In the genomic region with DNA sequence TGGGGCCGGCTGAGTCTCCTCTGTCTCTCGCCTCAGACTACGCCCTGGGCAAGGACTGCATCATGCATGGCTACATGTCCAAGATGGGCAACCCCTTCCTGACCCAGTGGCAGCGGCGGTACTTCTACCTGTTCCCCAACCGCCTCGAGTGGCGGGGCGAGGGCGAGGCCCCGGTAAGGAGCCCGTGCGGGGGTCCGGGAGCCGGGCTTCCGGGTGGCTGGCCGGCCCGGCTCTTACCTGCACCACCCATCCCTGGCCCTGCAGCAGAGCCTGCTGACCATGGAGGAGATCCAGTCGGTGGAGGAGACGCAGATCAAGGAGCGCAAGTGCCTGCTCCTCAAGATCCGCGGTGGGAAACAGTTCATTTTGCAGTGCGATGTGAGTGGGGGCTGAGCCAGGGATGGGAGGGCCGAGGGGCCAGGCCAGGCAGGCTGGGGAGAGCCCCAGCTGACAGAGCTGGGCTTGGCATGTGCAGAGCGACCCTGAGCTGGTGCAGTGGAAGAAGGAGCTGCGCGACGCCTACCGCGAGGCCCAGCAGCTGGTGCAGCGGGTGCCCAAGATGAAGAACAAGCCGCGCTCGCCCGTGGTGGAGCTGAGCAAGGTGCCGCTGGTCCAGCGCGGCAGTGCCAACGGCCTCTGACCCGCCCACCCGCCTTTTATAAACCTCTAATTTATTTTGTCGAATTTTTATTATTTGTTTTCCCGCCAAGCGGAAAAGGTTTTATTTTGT, we compare ENCODE assay signal across 18 cellular contexts. TPM values are rescaled to one million over a fixed set of nuclear protein-coding genes. Genes with fewer than 3 reads are reported as not detected.
A peak's percentile ranks its signal among the peaks of the same experiment; 100 is the strongest.
DNase-seq lines count a peak whose midpoint lies in the region; ATAC-seq, FAIRE-seq and TF ChIP-seq lines count a peak whose summit lies in the region.
"Had no signal": no experiment of that assay in that cellular context is flagged by ENCODE, and none has a peak within 500 bp of the region (broad histone marks: within the 10 kb centered on the region; RNA-seq: fewer than 3 reads in every experiment).

No MANE protein-coding gene starts in this region.

- POLR2A ChIA-PET in K562 (lab: Yijun Ruan, JAX) = interaction anchor here (0.5 to 0.7 kb wide), 2 partner anchors 113 to 322 kb away, joined by 3 read pairs; no protein-coding TSS in a partner anchor
- POLR2A ChIA-PET in naive thymus-derived CD8-positive, alpha-beta T cell (lab: Charles Lee) = interaction anchor here (35.0 to 49.2 kb wide), 2 partner anchors 7 to 14 kb away, joined by 2293 read pairs; partner anchors contain the start of genes ANKRD13D, GRK2 and SSH3

- H2AFZ ChIP-seq in K562 (ENCODE audit: low read depth, low read length) = no peak overlapping the region
- H2AFZ ChIP-seq: PC-9 had no signal

- ATAC-seq in Right ventricle myocardium superior (ENCODE audit: poor library complexity) (no peak), K562 (no peak), aorta (ENCODE audit: low FRiP score) (no peak), GM18517 (IDR thresholded peaks at IDR 0.05; ENCODE audit: unreplicated experiment) (no peak)
- ATAC-seq in naive thymus-derived CD8-positive, alpha-beta T cell = no peak
- ATAC-seq: activated T-cell treated with anti-CD3 and anti-CD28 coated beads, Interleukin-2, amount 50 U/mL, for 4 hours had no signal

- no peak for TF ChIP-seq CTCF in right atrium auricular region (IDR thresholded peaks at IDR 0.05)
- no peak for TF ChIP-seq CTCF in K562 (IDR thresholded peaks at IDR 0.05 in 2 of 3, conservative IDR thresholded peaks at IDR 0.05 in 1 of 3; ENCODE audit: insufficient read depth in 2 of 3, low read depth in 1 of 3, low read length in 3 of 3)

- H3K4me3 Mint-ChIP-seq in naive thymus-derived CD8-positive, alpha-beta T cell = peak overlapping the region in 4 of 10 donors; percentile 4 to 49 (median 28)
- H3K4me3 Mint-ChIP-seq: activated T-cell treated with anti-CD3 and anti-CD28 coated beads, Interleukin-2, amount 50 U/mL, for 4 hours; neural crest cell had no signal

- in situ Hi-C loops in K562 (cut with MboI) = no loop called here

- TF ChIP-seq POLR2A in K562 (conservative IDR thresholded peaks at IDR 0.05) = no peak

- no peaks in the 10 kb centered on the region for H3K9me1 ChIP-seq in K562 (ENCODE audit: control insufficient read depth, insufficient read depth, low read length)

- H3K36me3 Mint-ChIP-seq in naive thymus-derived CD8-positive, alpha-beta T cell = peaks cover 0 to 56% (median 9%) of the 10 kb centered on the region in 3 donors

- 87% methylated on average over 42 of the region's 45 CpGs for WGBS in K562 (ENCODE audit: insufficient coverage, low coverage, missing lambda C conversion rate)
- 87 to 91% methylated on average over 38 to 45 of the region's 45 CpGs for WGBS in aorta, 2 donors

- H3K27ac ChIP-seq in right atrium auricular region = no peak overlapping the region
- no peak overlapping the region for H3K27ac ChIP-seq in K562 (ENCODE audit: extremely low read depth, low read depth, low read length)
- no peak overlapping the region for H3K27ac ChIP-seq in aorta (ENCODE audit: low read depth in 1 of 2, low read length in 2 of 2)
- H3K27ac ChIP-seq: PC-9 had no signal

- H4K20me1 ChIP-seq in K562 (replicated peaks; ENCODE audit: control insufficient read depth, insufficient read depth, low read length) = no peaks in the 10 kb centered on the region

- H3K27me3 Mint-ChIP-seq in naive thymus-derived CD8-positive, alpha-beta T cell = no peaks in the 10 kb centered on the region

- no peak for FAIRE-seq in K562 (lab: Jason Lieb, UNC)
- FAIRE-seq: astrocyte had no signal

- no peak for TF ChIP-seq EP300 in K562 (IDR thresholded peaks at IDR 0.05; ENCODE audit: low read length)

- H3K4me1 ChIP-seq in right atrium auricular region (peaks cover 0 to 33% of the 10 kb centered on the region in 2 donors), K562 (replicated peaks in 1 of 2; ENCODE audit: control insufficient read depth in 2 of 2, insufficient read depth in 2 of 2, low read length in 2 of 2) (peaks cover 15 to 64% of the 10 kb centered on the region in 2 experiments), aorta (ENCODE audit: control insufficient read depth in 1 of 2, insufficient read depth in 2 of 2, low read length in 2 of 2) (no peaks in the 10 kb centered on the region)

- H3K4me3 ChIP-seq in right atrium auricular region (no peak overlapping the region), K562 (no peak overlapping the region), aorta (ENCODE audit: low read length in 2 of 2) (no peak overlapping the region)
- H3K4me3 ChIP-seq: PC-9 had no signal

- H3K9ac ChIP-seq in K562 (ENCODE audit: insufficient read depth in 1 of 2, low read depth in 2 of 2, low read length in 2 of 2) = no peak overlapping the region

- peaks cover 70% of the 10 kb centered on the region for H3K36me3 ChIP-seq in right atrium auricular region
- peaks cover 78% of the 10 kb centered on the region; the same call in 2 of the 3 replicates for H3K36me3 ChIP-seq in K562 (ENCODE audit: control insufficient read depth, insufficient read depth, low read length)
- H3K36me3 ChIP-seq in aorta (ENCODE audit: control insufficient read depth in 1 of 2, insufficient read depth in 2 of 2, low read length in 1 of 2) = peaks cover 0 to 14% of the 10 kb centered on the region in 2 donors

- no peaks in the 10 kb centered on the region for H3K9me3 ChIP-seq in right atrium auricular region
- H3K9me3 ChIP-seq in K562 (replicated peaks; ENCODE audit: control insufficient read depth, insufficient read depth, low read depth, low read length) = no peaks in the 10 kb centered on the region
- H3K9me3 ChIP-seq in aorta (ENCODE audit: control insufficient read depth, low read length) = no peaks in the 10 kb centered on the region

- no TSS peak for BruUV-seq in K562 (replicated peaks; lab: Mats Ljungman, UMichigan)

- H3K79me2 ChIP-seq in K562 (ENCODE audit: control insufficient read depth, insufficient read depth, low read length) = peaks cover 7% of the 10 kb centered on the region

- no peaks in the 10 kb centered on the region for H3K9me3 Mint-ChIP-seq in naive thymus-derived CD8-positive, alpha-beta T cell
- H3K9me3 Mint-ChIP-seq: activated T-cell treated with anti-CD3 and anti-CD28 coated beads, Interleukin-2, amount 50 U/mL, for 4 hours; neural crest cell had no signal

- H3K27ac Mint-ChIP-seq in naive thymus-derived CD8-positive, alpha-beta T cell = peak overlapping the region in 7 of 10 donors; percentile 71 to 100 (median 77)

- H3K4me1 Mint-ChIP-seq in naive thymus-derived CD8-positive, alpha-beta T cell = peaks cover 20 to 62% (median 51%) of the 10 kb centered on the region in 4 donors

- DNase-seq in Right ventricle myocardium superior (peak; percentile 53), right atrium auricular region (ENCODE audit: low spot score) (no peak), K562 (ENCODE audit: extremely low read depth in 1 of 4, low spot score in 3 of 4) (no peak), aorta (peak; percentile 56 to 77), hippocampal formation (lab: John Stamatoyannopoulos, UW) (no peak), germinal center (ENCODE audit: low spot score) (no peak)
- DNase-seq in naive thymus-derived CD8-positive, alpha-beta T cell = peak in 2 of 10 donors; percentile 33 to 69
- DNase-seq: activated T-cell treated with anti-CD3 and anti-CD28 coated beads, Interleukin-2, amount 50 U/mL, for 4 hours; dermis blood vessel endothelial cell; DMS79 treated with DMSO at 0.1 percent for 48 hours; H7; NCI-H1105 treated with DMSO at 0.1 percent for 48 hours; NCI-H226; PC-9; SW 1271 had no signal

- H3K27me3 ChIP-seq in right atrium auricular region = no peaks in the 10 kb centered on the region
- H3K27me3 ChIP-seq in K562 (ENCODE audit: control insufficient read depth in 2 of 2, insufficient read depth in 2 of 2, low read length in 2 of 2) = no peaks in the 10 kb centered on the region
- no peaks in the 10 kb centered on the region for H3K27me3 ChIP-seq in aorta (ENCODE audit: control insufficient read depth in 1 of 2, insufficient read depth in 2 of 2, low read length in 1 of 2)

- no peak for TF ChIP-seq RAD21 in K562 (CRISPR knock-in tag; conservative IDR thresholded peaks at IDR 0.05 in 1 of 2, IDR thresholded peaks at IDR 0.05 in 1 of 2)

- intact Hi-C loops in Right ventricle myocardium superior (cut with DNase I) = no loop called here
- intact Hi-C loops in K562 (cut with micrococcal nuclease) = no loop called here
- intact Hi-C loops in aorta (cut with DNase I) = no loop called here

- no peak overlapping the region for H3K4me2 ChIP-seq in K562 (ENCODE audit: insufficient read depth, low read length)
- H3K4me2 ChIP-seq: PC-9 had no signal

- CTCF ChIA-PET in K562 (lab: Yijun Ruan, JAX; ENCODE audit: low intra/inter-chr PET ratio) = no interaction called here

RNA-seq across cellular contexts. Expression of gene ANKRD13D, which starts 4.1 kb away (rescaled TPM):
- total RNA-seq in Right ventricle myocardium superior (11.6 TPM), right atrium auricular region (10 to 100 TPM; 14.1 to 14.9 TPM), K562 (2014; rRNA removed) (28.6 and 30.5 TPM in 2 replicates), K562 (2014; rRNA removed; fragmentation: Illumina TruSeq; extraction: Trizol) (5.3 and 7.9 TPM in 2 replicates), K562 (2015; rRNA removed; fragmentation: Illumina TruSeq; extraction: Trizol) (19.6 and 25.1 TPM in 2 replicates), K562 (2021) (37.3 and 40.9 TPM in 2 replicates), aorta (10 to 100 TPM; 43.2 to 96.1 TPM)
- 105 and 289 TPM in 2 replicates for total RNA-seq in K562 (2011; cell fraction: chromatin; rRNA removed; ENCODE audit: low replicate concordance)
- total RNA-seq in K562 (2011; cell fraction: nucleolus; rRNA removed) = 185 and 212 TPM in 2 replicates
- 120 and 126 TPM in 2 replicates for total RNA-seq in K562 (2011; cell fraction: nucleoplasm; rRNA removed)
- polyA plus RNA-seq in K562 (2011; rRNA removed) (22.4 and 36.6 TPM in 2 replicates), K562 (2014; fragmentation: Illumina TruSeq; extraction: Trizol) (15.8 and 20.8 TPM in 2 replicates), K562 (2014; fragmentation: Nextera tagmentation; extraction: Ambion mirVana) (1 to 10 TPM in 1 of 2 experiments, under 1 TPM in 1; 0.94 to 1.9 TPM), K562 (2014; rRNA removed) (38.8 and 40.8 TPM in 2 replicates), aorta (100 to 1,000 TPM in 1 of 2 donors, 10 to 100 TPM in 1; 16.8 to 100 TPM)
- 28.9 and 46.9 TPM in 2 replicates for polyA plus RNA-seq in K562 (2011; cell fraction: cytosol; rRNA removed)
- 147 and 217 TPM in 2 replicates for polyA plus RNA-seq in K562 (2011; cell fraction: nucleus; rRNA removed)
- polyA plus RNA-seq in K562 (2012) = 22.5 and 55.8 TPM in 2 replicates
- polyA minus RNA-seq in K562 (2011; rRNA and poly(A)+ RNA removed) = 9.5 and 12.1 TPM in 2 replicates
- 10.6 and 13.5 TPM in 2 replicates for polyA minus RNA-seq in K562 (2011; cell fraction: cytosol; rRNA and poly(A)+ RNA removed)
- 54.4 and 59.6 TPM in 2 replicates for polyA minus RNA-seq in K562 (2011; cell fraction: nucleus; rRNA and poly(A)+ RNA removed)
- 100 to 1,000 TPM; 189 to 206 TPM for total RNA-seq in naive thymus-derived CD8-positive, alpha-beta T cell
- polyA plus RNA-seq in naive thymus-derived CD8-positive, alpha-beta T cell = 10 to 100 TPM in 2 of 3 donors, 1 to 10 TPM in 1; 6.0 to 18.3 (median 10.1) TPM

RNA-seq across cellular contexts. Expression of gene SSH3, which starts 18.4 kb away (rescaled TPM):
- total RNA-seq in Right ventricle myocardium superior = 12.1 TPM
- total RNA-seq in right atrium auricular region = 10 to 100 TPM; 14.7 to 23.6 TPM
- 1.5 and 6.8 TPM in 2 replicates for total RNA-seq in K562 (2011; cell fraction: chromatin; rRNA removed; ENCODE audit: low replicate concordance)
- total RNA-seq in K562 (2011; cell fraction: nucleolus; rRNA removed) = 2.8 and 3.3 TPM in 2 replicates
- total RNA-seq in K562 (2011; cell fraction: nucleoplasm; rRNA removed) = 0.92 and 1.3 TPM in 2 replicates
- total RNA-seq in K562 (2014; rRNA removed) = 0.12 and 0.27 TPM in 2 replicates
- total RNA-seq in K562 (2014; rRNA removed; fragmentation: Illumina TruSeq; extraction: Trizol) = not detected in 2 replicates
- 0.14 and 0.68 TPM in 2 replicates for total RNA-seq in K562 (2015; rRNA removed; fragmentation: Illumina TruSeq; extraction: Trizol)
- total RNA-seq in K562 (2021) = 1.0 and 1.5 TPM in 2 replicates
- 0.07 and 0.88 TPM in 2 replicates for polyA plus RNA-seq in K562 (2011; rRNA removed)
- polyA plus RNA-seq in K562 (2011; cell fraction: cytosol; rRNA removed) = 0.12 and 0.39 TPM in 2 replicates
- 1.3 and 3.4 TPM in 2 replicates for polyA plus RNA-seq in K562 (2011; cell fraction: nucleus; rRNA removed)
- 1.3 and 1.4 TPM in 2 replicates for polyA plus RNA-seq in K562 (2012)
- polyA plus RNA-seq in K562 (2014; fragmentation: Illumina TruSeq; extraction: Trizol) = 0.19 and 0.24 TPM in 2 replicates
- not detected for polyA plus RNA-seq in K562 (2014; fragmentation: Nextera tagmentation; extraction: Ambion mirVana)
- polyA plus RNA-seq in K562 (2014; rRNA removed) = 0.24 and 0.90 TPM in 2 replicates
- polyA minus RNA-seq in K562 (2011; rRNA and poly(A)+ RNA removed) = 0.09 TPM in 1 of 2 replicates, not detected in the other
- 0.48 TPM in 1 of 2 replicates, not detected in the other for polyA minus RNA-seq in K562 (2011; cell fraction: cytosol; rRNA and poly(A)+ RNA removed)
- 0.89 and 1.5 TPM in 2 replicates for polyA minus RNA-seq in K562 (2011; cell fraction: nucleus; rRNA and poly(A)+ RNA removed)
- total RNA-seq in naive thymus-derived CD8-positive, alpha-beta T cell = 10 to 100 TPM; 18.1 to 25.3 TPM
- polyA plus RNA-seq in naive thymus-derived CD8-positive, alpha-beta T cell = 1 to 10 TPM; 1.7 to 4.5 (median 3.2) TPM
- total RNA-seq in aorta = 10 to 100 TPM; 27.3 to 37.0 TPM
- 10 to 100 TPM; 13.3 to 24.1 TPM for polyA plus RNA-seq in aorta

RNA-seq across cellular contexts. Expression of gene GRK2, which starts 18.7 kb away (rescaled TPM):
- total RNA-seq in Right ventricle myocardium superior = 53.4 TPM
- 10 to 100 TPM; 52.7 to 55.9 TPM for total RNA-seq in right atrium auricular region
- 64.7 and 214 TPM in 2 replicates for total RNA-seq in K562 (2011; cell fraction: chromatin; rRNA removed; ENCODE audit: low replicate concordance)
- total RNA-seq in K562 (2011; cell fraction: nucleolus; rRNA removed) = 185 and 206 TPM in 2 replicates
- 62.7 and 78.2 TPM in 2 replicates for total RNA-seq in K562 (2011; cell fraction: nucleoplasm; rRNA removed)
- 83.1 and 97.8 TPM in 2 replicates for total RNA-seq in K562 (2014; rRNA removed)
- total RNA-seq in K562 (2014; rRNA removed; fragmentation: Illumina TruSeq; extraction: Trizol) = 27.8 and 41.7 TPM in 2 replicates
- total RNA-seq in K562 (2015; rRNA removed; fragmentation: Illumina TruSeq; extraction: Trizol) = 40.6 and 42.2 TPM in 2 replicates
- 93.3 and 95.3 TPM in 2 replicates for total RNA-seq in K562 (2021)
- polyA plus RNA-seq in K562 (2011; rRNA removed) = 63.4 and 98.5 TPM in 2 replicates
- 70.8 and 122 TPM in 2 replicates for polyA plus RNA-seq in K562 (2011; cell fraction: cytosol; rRNA removed)
- 259 and 262 TPM in 2 replicates for polyA plus RNA-seq in K562 (2011; cell fraction: nucleus; rRNA removed)
- polyA plus RNA-seq in K562 (2012) = 87.6 and 130 TPM in 2 replicates
- polyA plus RNA-seq in K562 (2014; fragmentation: Illumina TruSeq; extraction: Trizol) = 56.5 and 65.3 TPM in 2 replicates
- polyA plus RNA-seq in K562 (2014; fragmentation: Nextera tagmentation; extraction: Ambion mirVana) = under 1 TPM; 0.24 to 0.82 TPM
- polyA plus RNA-seq in K562 (2014; rRNA removed) = 95.8 and 96.0 TPM in 2 replicates
- polyA minus RNA-seq in K562 (2011; rRNA and poly(A)+ RNA removed) = 36.9 and 61.5 TPM in 2 replicates
- polyA minus RNA-seq in K562 (2011; cell fraction: cytosol; rRNA and poly(A)+ RNA removed) = 89.3 and 92.9 TPM in 2 replicates
- 57.5 and 75.9 TPM in 2 replicates for polyA minus RNA-seq in K562 (2011; cell fraction: nucleus; rRNA and poly(A)+ RNA removed)
- total RNA-seq in naive thymus-derived CD8-positive, alpha-beta T cell = 100 to 1,000 TPM; 345 to 354 TPM
- polyA plus RNA-seq in naive thymus-derived CD8-positive, alpha-beta T cell = 10 to 100 TPM; 16.8 to 70.7 (median 31.1) TPM
- total RNA-seq in aorta = 10 to 100 TPM; 53.8 to 77.6 TPM
- polyA plus RNA-seq in aorta = 10 to 100 TPM; 29.3 to 53.6 TPM

Comparison
In these comparisons a context has a peak if more than half of its experiments do, and no peak if none do; other contexts are left out.
1. DNase-seq: peak in Right ventricle myocardium superior (single experiment) and aorta (2 of 2); none in right atrium auricular region (single experiment), K562 (0 of 4), hippocampal formation (0 of 2) and germinal center (single experiment).